Comparison of ENCODE assay signal across 9 cellular contexts in the genomic region with DNA sequence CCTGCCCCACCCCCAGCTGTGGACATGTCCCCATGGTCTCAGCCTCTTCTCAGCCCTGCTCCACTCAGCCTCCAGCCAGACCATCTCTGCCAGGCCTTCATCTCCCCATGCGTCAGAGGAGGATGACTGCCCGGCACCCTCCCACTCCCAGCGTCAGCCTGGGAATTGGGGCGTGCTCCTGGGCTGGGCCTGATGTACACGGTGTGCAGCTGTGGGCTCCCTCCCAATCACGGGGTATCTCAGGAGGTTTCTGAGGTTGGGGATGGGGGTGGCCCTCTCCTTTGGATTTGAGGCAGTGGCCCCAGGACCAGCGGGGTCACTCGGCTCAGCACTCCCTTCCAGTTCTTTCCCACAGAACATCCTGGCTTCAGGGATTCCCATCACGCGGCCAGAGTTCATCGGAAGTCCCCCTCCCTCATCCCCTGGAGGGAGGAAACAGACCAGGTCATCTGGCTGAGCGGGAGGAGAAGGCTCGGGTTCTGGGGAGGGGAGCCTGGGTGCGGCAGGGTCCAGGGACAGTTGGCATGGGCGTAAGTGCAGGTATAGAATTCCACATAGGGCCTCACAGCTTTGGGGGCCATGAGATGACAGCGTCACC. TPM values are rescaled to one million over a fixed set of nuclear protein-coding genes. Genes with fewer than 3 reads are reported as not detected.
A peak's percentile ranks its signal among the peaks of the same experiment; 100 is the strongest.
DNase-seq lines count a peak whose midpoint lies in the region; ATAC-seq and TF ChIP-seq lines count a peak whose summit lies in the region.
"Had no signal": no experiment of that assay in that cellular context is flagged by ENCODE, and none has a peak within 500 bp of the region (broad histone marks: within the 10 kb centered on the region; RNA-seq: fewer than 3 reads in every experiment).

No MANE protein-coding gene starts in this region.

- H3K4me1 ChIP-seq in esophagus muscularis mucosa (peaks cover 37 to 47% (median 44%) of the 10 kb centered on the region in 4 donors), mucosa of descending colon (ENCODE audit: low read depth) (peaks cover 3% of the 10 kb centered on the region), stomach (peaks cover 14 to 39% (median 29%) of the 10 kb centered on the region in 4 donors), BE2C (peaks cover 9% of the 10 kb centered on the region; the same call in 1 of the 2 replicates)

- no peak for DNase-seq in esophagus muscularis mucosa (ENCODE audit: extremely low spot score)
- peak in 1 of 3 donors; percentile 70 for DNase-seq in mucosa of descending colon
- DNase-seq in stomach = no peak
- DNase-seq in SW480 (ENCODE audit: low spot score) = no peak
- DNase-seq in NCI-H524 (lab: John Stamatoyannopoulos, UW) = no peak
- no peak for DNase-seq in NCI-H146 (lab: John Stamatoyannopoulos, UW)
- DNase-seq in BE2C = no peak

- no peak overlapping the region for H3K4me3 ChIP-seq in esophagus muscularis mucosa
- no peak overlapping the region for H3K4me3 ChIP-seq in mucosa of descending colon
- H3K4me3 ChIP-seq in stomach = no peak overlapping the region
- no peak overlapping the region for H3K4me3 ChIP-seq in BE2C (ENCODE audit: low read depth, low read length)

- no peaks in the 10 kb centered on the region for H3K27me3 ChIP-seq in esophagus muscularis mucosa
- no peaks in the 10 kb centered on the region for H3K27me3 ChIP-seq in stomach
- no peaks in the 10 kb centered on the region for H3K27me3 ChIP-seq in BE2C

- intact Hi-C loops in esophagus muscularis mucosa (cut with DNase I) = no loop called here
- intact Hi-C loops in mucosa of descending colon (cut with DNase I, micrococcal nuclease) = no loop called here
- intact Hi-C loops in stomach (cut with DNase I; ENCODE audit: low total_unique reads) = no loop called here

- TF ChIP-seq EP300 in esophagus muscularis mucosa (IDR thresholded peaks at IDR 0.05) (no peak), stomach (IDR thresholded peaks at IDR 0.05) (peak; percentile 25)

- H3K27ac ChIP-seq in esophagus muscularis mucosa (replicated peaks in 1 of 4) = peak overlapping the region; percentile 82 to 91 (median 86)
- peak overlapping the region; percentile 16 to 89 (median 83) for H3K27ac ChIP-seq in stomach

- TF ChIP-seq POLR2A in esophagus muscularis mucosa (IDR thresholded peaks at IDR 0.05; ENCODE audit: low read depth) (no peak), stomach (IDR thresholded peaks at IDR 0.05) (no peak)

- H3K9me3 ChIP-seq in esophagus muscularis mucosa (no peaks in the 10 kb centered on the region), mucosa of descending colon (no peaks in the 10 kb centered on the region), stomach (no peaks in the 10 kb centered on the region), BE2C (no peaks in the 10 kb centered on the region)

- TF ChIP-seq CTCF in esophagus muscularis mucosa (IDR thresholded peaks at IDR 0.05) (no peak), mucosa of descending colon (IDR thresholded peaks at IDR 0.05) (no peak), stomach (IDR thresholded peaks at IDR 0.05) (no peak), BE2C (IDR thresholded peaks at IDR 0.05; ENCODE audit: low read depth, low read length) (no peak)

- ATAC-seq in mucosa of descending colon = peak; percentile 14
- ATAC-seq: activated CD4-positive, CD25-positive, alpha-beta regulatory T cell treated with anti-CD3 and anti-CD28 coated beads, Interleukin-2, amount 50 U/mL, for 24 hours had no signal

- 66% methylated on average over 10 of the region's 16 CpGs for WGBS in esophagus muscularis mucosa
- 72 to 91% (median 79%) methylated on average over 11 to 16 of the region's 16 CpGs for WGBS in stomach, 5 donors

- H3K36me3 ChIP-seq in esophagus muscularis mucosa (no peaks in the 10 kb centered on the region), mucosa of descending colon (ENCODE audit: low read depth) (no peaks in the 10 kb centered on the region), stomach (no peaks in the 10 kb centered on the region), BE2C (no peaks in the 10 kb centered on the region)

TF ChIP-seq in PFSK-1, 5 proteins besides CTCF, POLR2A, EP300 and RAD21:
- TF ChIP-seq FOXP2 (optimal IDR thresholded peaks at IDR 0.05; ENCODE audit: borderline replicate concordance, extremely low read depth, extremely low read length, insufficient read depth) (peak; percentile 52), SIN3A (IDR thresholded peaks at IDR 0.05; ENCODE audit: borderline replicate concordance, insufficient read depth, low read length) (no peak), POLR2AphosphoS5 (IDR thresholded peaks at IDR 0.05; ENCODE audit: low read depth, low read length) (no peak), TAF1 (IDR thresholded peaks at IDR 0.05; ENCODE audit: borderline replicate concordance, insufficient read depth, low read length) (no peak)
- TF ChIP-seq, protein P1, sequence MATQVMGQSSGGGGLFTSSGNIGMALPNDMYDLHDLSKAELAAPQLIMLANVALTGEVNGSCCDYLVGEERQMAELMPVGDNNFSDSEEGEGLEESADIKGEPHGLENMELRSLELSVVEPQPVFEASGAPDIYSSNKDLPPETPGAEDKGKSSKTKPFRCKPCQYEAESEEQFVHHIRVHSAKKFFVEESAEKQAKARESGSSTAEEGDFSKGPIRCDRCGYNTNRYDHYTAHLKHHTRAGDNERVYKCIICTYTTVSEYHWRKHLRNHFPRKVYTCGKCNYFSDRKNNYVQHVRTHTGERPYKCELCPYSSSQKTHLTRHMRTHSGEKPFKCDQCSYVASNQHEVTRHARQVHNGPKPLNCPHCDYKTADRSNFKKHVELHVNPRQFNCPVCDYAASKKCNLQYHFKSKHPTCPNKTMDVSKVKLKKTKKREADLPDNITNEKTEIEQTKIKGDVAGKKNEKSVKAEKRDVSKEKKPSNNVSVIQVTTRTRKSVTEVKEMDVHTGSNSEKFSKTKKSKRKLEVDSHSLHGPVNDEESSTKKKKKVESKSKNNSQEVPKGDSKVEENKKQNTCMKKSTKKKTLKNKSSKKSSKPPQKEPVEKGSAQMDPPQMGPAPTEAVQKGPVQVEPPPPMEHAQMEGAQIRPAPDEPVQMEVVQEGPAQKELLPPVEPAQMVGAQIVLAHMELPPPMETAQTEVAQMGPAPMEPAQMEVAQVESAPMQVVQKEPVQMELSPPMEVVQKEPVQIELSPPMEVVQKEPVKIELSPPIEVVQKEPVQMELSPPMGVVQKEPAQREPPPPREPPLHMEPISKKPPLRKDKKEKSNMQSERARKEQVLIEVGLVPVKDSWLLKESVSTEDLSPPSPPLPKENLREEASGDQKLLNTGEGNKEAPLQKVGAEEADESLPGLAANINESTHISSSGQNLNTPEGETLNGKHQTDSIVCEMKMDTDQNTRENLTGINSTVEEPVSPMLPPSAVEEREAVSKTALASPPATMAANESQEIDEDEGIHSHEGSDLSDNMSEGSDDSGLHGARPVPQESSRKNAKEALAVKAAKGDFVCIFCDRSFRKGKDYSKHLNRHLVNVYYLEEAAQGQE (IDR thresholded peaks at IDR 0.05; ENCODE audit: insufficient read depth in 1 of 2, low read depth in 2 of 2, low read length in 2 of 2) = no peak

RNA-seq across cellular contexts. Expression of a gene that starts 36.9 kb away (rescaled TPM):
- 15.1 TPM for polyA plus RNA-seq in PFSK-1 (2012; ENCODE audit: insufficient read length, low read depth)
- total RNA-seq in esophagus muscularis mucosa = 1,000 to 10,000 TPM in 1 of 4 donors, 10 to 100 TPM in 3; 12.5 to 1,139 (median 39.3) TPM
- total RNA-seq in mucosa of descending colon = 10 to 100 TPM; 21.9 to 41.3 (median 23.2) TPM
- total RNA-seq in stomach = 10 to 100 TPM; 48.4 to 62.9 (median 52.2) TPM
- polyA plus RNA-seq in stomach = 10 to 100 TPM; 18.7 to 46.9 (median 39.7) TPM
- polyA plus RNA-seq in BE2C (2012; ENCODE audit: insufficient read depth, insufficient read length, low read depth) = 0.52 TPM

RNA-seq across cellular contexts. Expression of a gene that starts 55.5 kb away (rescaled TPM):
- polyA plus RNA-seq in PFSK-1 (2012; ENCODE audit: insufficient read length, low read depth) = 53.3 TPM
- total RNA-seq in esophagus muscularis mucosa (10 to 100 TPM; 30.7 to 45.9 (median 35.6) TPM), mucosa of descending colon (10 to 100 TPM; 36.2 to 54.3 (median 48.8) TPM), stomach (100 to 1,000 TPM in 2 of 5 donors, 10 to 100 TPM in 3; 27.8 to 209 (median 41.7) TPM)
- 10 to 100 TPM; 11.9 to 19.1 (median 14.9) TPM for polyA plus RNA-seq in stomach
- 66.0 TPM for polyA plus RNA-seq in BE2C (2012; ENCODE audit: insufficient read depth, insufficient read length, low read depth)
